Comparison of ENCODE assay signal across 36 cellular contexts in genomic region chr7:28560771-28561170, GRCh38.
"Had no signal": no experiment of that assay in that cellular context is flagged by ENCODE, and none has a peak within 500 bp of the region (broad histone marks: within the 10 kb centered on the region; RNA-seq: fewer than 3 reads in every experiment).

No MANE protein-coding gene starts in this region.

- H3K4me3 Mint-ChIP-seq: activated CD4-positive, alpha-beta memory T cell treated with anti-CD3 and anti-CD28 coated beads, Interleukin-2, amount 10 ng/mL, durations not matched to agents 7 days and 5 days; activated CD4-positive, alpha-beta T cell treated with anti-CD3 and anti-CD28 coated beads for 36 hours; activated CD4-positive, alpha-beta T cell treated with anti-CD3 and anti-CD28 coated beads, Interleukin-2, amount 10 ng/mL, durations not matched to agents 7 days and 5 days; activated CD8-positive, alpha-beta T cell treated with anti-CD3 and anti-CD28 coated beads, Interleukin-2, amount 10 ng/mL, durations not matched to agents 7 days and 5 days; activated naive CD4-positive, alpha-beta T cell treated with anti-CD3 and anti-CD28 coated beads for 36 hours; activated naive CD8-positive, alpha-beta T cell treated with anti-CD3 and anti-CD28 coated beads for 36 hours; activated T-cell treated with anti-CD3 and anti-CD28 coated beads, Interleukin-2, amount 50 U/mL, for 4 hours; activated T-cell treated with anti-CD3 and anti-CD28 coated beads, Interleukin-2, amount 50 U/mL, for 72 hours; activated T-helper 1 cell treated with anti-CD3 and anti-CD28 coated beads, Interleukin-12 subunit alpha, Interleukin-12 subunit beta, Interleukin-2, Interleukin-4 antibody, amounts not matched to agents 30 ng/mL and 10 ng/mL and 1 ng/mL, durations not matched to agents 14 hours and 24 hours and 36 hours; activated T-helper 17 cell treated with anti-CD3 and anti-CD28 coated beads, Interleukin-2, amount 50 U/mL, for 72 hours; T-helper 1 cell treated with Interleukin-12 subunit alpha and Interleukin-12 subunit beta and Interleukin-4 antibody, amounts not matched to agents 30 μg/mL and 1 μg/mL, for 36 hours; T-helper 2 cell treated with Interferon-gamma antibody and Interleukin-4, amounts not matched to agents 5 μg/mL and 100 μg/mL, for 36 hours had no signal

- H3K4me1 Mint-ChIP-seq: activated CD4-positive, alpha-beta memory T cell treated with anti-CD3 and anti-CD28 coated beads, Interleukin-2, amount 10 ng/mL, durations not matched to agents 7 days and 5 days; activated CD4-positive, alpha-beta T cell treated with anti-CD3 and anti-CD28 coated beads for 36 hours; activated CD4-positive, alpha-beta T cell treated with anti-CD3 and anti-CD28 coated beads, Interleukin-2, amount 10 ng/mL, durations not matched to agents 7 days and 5 days; activated naive CD8-positive, alpha-beta T cell treated with anti-CD3 and anti-CD28 coated beads for 36 hours; activated T-helper 17 cell treated with anti-CD3 and anti-CD28 coated beads, Interleukin-2, amount 50 U/mL, for 72 hours had no signal

- H3K27ac ChIP-seq: adrenal gland, brain microvascular endothelial cell, breast epithelium, VCaP had no signal

- H3K27ac Mint-ChIP-seq: activated CD4-positive, alpha-beta memory T cell treated with anti-CD3 and anti-CD28 coated beads, Interleukin-2, amount 10 ng/mL, durations not matched to agents 7 days and 5 days; activated CD4-positive, alpha-beta T cell treated with anti-CD3 and anti-CD28 coated beads for 36 hours; activated CD4-positive, alpha-beta T cell treated with anti-CD3 and anti-CD28 coated beads, Interleukin-2, amount 10 ng/mL, durations not matched to agents 7 days and 5 days; activated CD8-positive, alpha-beta T cell treated with anti-CD3 and anti-CD28 coated beads, Interleukin-2, amount 10 ng/mL, durations not matched to agents 7 days and 5 days; activated naive CD4-positive, alpha-beta T cell treated with anti-CD3 and anti-CD28 coated beads for 36 hours; activated naive CD4-positive, alpha-beta T cell treated with anti-CD3 and anti-CD28 coated beads, Interleukin-2, amount 50 U/mL, for 72 hours; activated naive CD8-positive, alpha-beta T cell treated with anti-CD3 and anti-CD28 coated beads for 36 hours; activated T-cell treated with anti-CD3 and anti-CD28 coated beads, Interleukin-2, amount 50 U/mL, for 72 hours; activated T-helper 1 cell treated with anti-CD3 and anti-CD28 coated beads, Interleukin-12 subunit alpha, Interleukin-12 subunit beta, Interleukin-2, Interleukin-4 antibody, amounts not matched to agents 30 ng/mL and 10 ng/mL and 1 ng/mL, durations not matched to agents 14 hours and 24 hours and 36 hours; activated T-helper 17 cell treated with anti-CD3 and anti-CD28 coated beads, Interleukin-2, amount 50 U/mL, for 72 hours; T-helper 1 cell treated with Interleukin-12 subunit alpha and Interleukin-12 subunit beta and Interleukin-4 antibody, amounts not matched to agents 30 μg/mL and 1 μg/mL, for 36 hours; T-helper 2 cell treated with Interferon-gamma antibody and Interleukin-4, amounts not matched to agents 5 μg/mL and 100 μg/mL, for 36 hours had no signal

- H3K36me3 ChIP-seq: adrenal gland, brain microvascular endothelial cell, breast epithelium had no signal

- H3K4me3 ChIP-seq: adrenal gland, body of pancreas, breast epithelium had no signal

- FAIRE-seq: astrocyte had no signal

- H3K27me3 ChIP-seq: adrenal gland, body of pancreas, brain microvascular endothelial cell, breast epithelium had no signal

- H3K9me3 ChIP-seq: adrenal gland, body of pancreas, breast epithelium had no signal

- H3K27me3 Mint-ChIP-seq: activated CD4-positive, alpha-beta memory T cell treated with anti-CD3 and anti-CD28 coated beads, Interleukin-2, amount 10 ng/mL, durations not matched to agents 7 days and 5 days; activated T-helper 17 cell treated with anti-CD3 and anti-CD28 coated beads, Interleukin-2, amount 50 U/mL, for 72 hours had no signal

- ATAC-seq: activated CD4-positive, alpha-beta T cell treated with anti-CD3 and anti-CD28 coated beads for 36 hours; activated CD4-positive, CD25-positive, alpha-beta regulatory T cell treated with anti-CD3 and anti-CD28 coated beads, Interleukin-2, amount 50 U/mL, for 24 hours; activated CD8-positive, alpha-beta T cell treated with anti-CD3 and anti-CD28 coated beads, Interleukin-2, amount 10 ng/mL, durations not matched to agents 7 days and 5 days; activated naive CD4-positive, alpha-beta T cell treated with anti-CD3 and anti-CD28 coated beads, Interleukin-2, amount 50 U/mL, for 72 hours; activated T-cell treated with anti-CD3 and anti-CD28 coated beads, Interleukin-2, amount 50 U/mL, for 4 hours; activated T-cell treated with anti-CD3 and anti-CD28 coated beads, Interleukin-2, amount 50 U/mL, for 72 hours; activated T-helper 17 cell treated with anti-CD3 and anti-CD28 coated beads, Interleukin-2, amount 50 U/mL, for 72 hours; body of pancreas had no signal

- DNase-seq: activated CD4-positive, alpha-beta memory T cell treated with anti-CD3 and anti-CD28 coated beads, Interleukin-2, amount 10 ng/mL, durations not matched to agents 7 days and 5 days; activated CD4-positive, alpha-beta T cell treated with anti-CD3 and anti-CD28 coated beads for 1 hour; activated CD4-positive, alpha-beta T cell treated with anti-CD3 and anti-CD28 coated beads for 36 hours; activated CD4-positive, alpha-beta T cell treated with anti-CD3 and anti-CD28 coated beads for 48 hours; activated CD4-positive, alpha-beta T cell treated with anti-CD3 and anti-CD28 coated beads, Interleukin-2, amount 10 ng/mL, durations not matched to agents 7 days and 5 days; activated CD4-positive, alpha-beta T cell treated with anti-CD3 and anti-CD28 coated beads, Interleukin-2, amount 50 U/mL, for 48 hours; activated CD4-positive, CD25-positive, alpha-beta regulatory T cell; activated CD8-positive, alpha-beta memory T cell treated with anti-CD3 and anti-CD28 coated beads, Interleukin-2, amount 50 U/mL, for 4 hours; activated CD8-positive, alpha-beta T cell treated with anti-CD3 and anti-CD28 coated beads, Interleukin-2, amount 10 ng/mL, durations not matched to agents 7 days and 5 days; activated effector memory CD4-positive, alpha-beta T cell treated with anti-CD3 and anti-CD28 coated beads, Interleukin-2, amount 50 U/mL, for 16 hours; activated gamma-delta T cell treated with Interleukin-2 at 50 U/mL for 16 hours; activated naive CD4-positive, alpha-beta T cell; activated naive CD4-positive, alpha-beta T cell treated with anti-CD3 and anti-CD28 coated beads for 36 hours; activated naive CD4-positive, alpha-beta T cell treated with anti-CD3 and anti-CD28 coated beads, Interleukin-2, amount 50 U/mL, for 16 hours; activated naive CD8-positive, alpha-beta T cell treated with anti-CD3 and anti-CD28 coated beads for 36 hours; activated T-cell treated with anti-CD3 and anti-CD28 coated beads for 4 hours; activated T-cell treated with anti-CD3 and anti-CD28 coated beads, Interleukin-2, amount 50 U/mL, for 1 hour; activated T-cell treated with anti-CD3 and anti-CD28 coated beads, Interleukin-2, amount 50 U/mL, for 4 hours; activated T-cell treated with anti-CD3 and anti-CD28 coated beads, Interleukin-2, amount 50 U/mL, for 72 hours; adrenal gland; amniotic stem cell; aorta; body of pancreas; brain microvascular endothelial cell; central memory CD4-positive, alpha-beta T cell; T-helper 1 cell; T-helper 9 cell had no signal

- H3K9me3 Mint-ChIP-seq: activated CD4-positive, alpha-beta T cell treated with anti-CD3 and anti-CD28 coated beads, Interleukin-2, amount 10 ng/mL, durations not matched to agents 7 days and 5 days; activated naive CD4-positive, alpha-beta T cell treated with anti-CD3 and anti-CD28 coated beads for 36 hours; activated T-cell treated with anti-CD3 and anti-CD28 coated beads, Interleukin-2, amount 50 U/mL, for 4 hours; activated T-cell treated with anti-CD3 and anti-CD28 coated beads, Interleukin-2, amount 50 U/mL, for 72 hours; activated T-helper 1 cell treated with anti-CD3 and anti-CD28 coated beads, Interleukin-12 subunit alpha, Interleukin-12 subunit beta, Interleukin-2, Interleukin-4 antibody, amounts not matched to agents 30 ng/mL and 10 ng/mL and 1 ng/mL, durations not matched to agents 14 hours and 24 hours and 36 hours; T-helper 1 cell treated with Interleukin-12 subunit alpha and Interleukin-12 subunit beta and Interleukin-4 antibody, amounts not matched to agents 30 μg/mL and 1 μg/mL, for 36 hours; T-helper 2 cell treated with Interferon-gamma antibody and Interleukin-4, amounts not matched to agents 5 μg/mL and 100 μg/mL, for 36 hours had no signal

- H3K36me3 Mint-ChIP-seq: activated naive CD8-positive, alpha-beta T cell treated with anti-CD3 and anti-CD28 coated beads for 36 hours had no signal

- H3K4me1 ChIP-seq: adrenal gland, body of pancreas, breast epithelium had no signal
